In genomic region chr17:27609606-27610303, GRCh38 we compare ENCODE assay signal across 9 cellular contexts. TPM values are rescaled to one million over a fixed set of nuclear protein-coding genes. Genes with fewer than 3 reads are reported as not detected.
DNase-seq lines count a peak whose midpoint lies in the region; FAIRE-seq and TF ChIP-seq lines count a peak whose summit lies in the region.
"Had no signal": no experiment of that assay in that cellular context is flagged by ENCODE, and none has a peak within 500 bp of the region (broad histone marks: within the 10 kb centered on the region; RNA-seq: fewer than 3 reads in every experiment).

No MANE protein-coding gene starts in this region.

- no peaks in the 10 kb centered on the region for H3K9me3 ChIP-seq in adipocyte (ENCODE audit: control insufficient read depth, low read length)

- DNase-seq in D721Med (ENCODE audit: insufficient read length, low spot score) (no peak), HuH-7.5 (ENCODE audit: low spot score) (peak; percentile 67), adipocyte (ENCODE audit: low read depth) (peak; percentile 44), iris pigment epithelial cell (ENCODE audit: low read depth) (peak; percentile 50), urothelium cell line (ENCODE audit: low spot score) (peak; percentile 35), GM19238 (ENCODE audit: insufficient read length, low spot score) (no peak), ureter (ENCODE audit: low spot score) (no peak), NCI-H1048 (lab: John Stamatoyannopoulos, UW) (no peak)

- peak; percentile 60 for TF ChIP-seq CTCF in D721Med (IDR thresholded peaks at IDR 0.05; ENCODE audit: insufficient read depth, missing control alignments)

- no peak overlapping the region for H3K9ac ChIP-seq in adipocyte (ENCODE audit: low read length)

- no peaks in the 10 kb centered on the region for H3K4me1 ChIP-seq in adipocyte (ENCODE audit: control insufficient read depth, insufficient read depth, low read length)

- H3K36me3 ChIP-seq in adipocyte (ENCODE audit: control insufficient read depth, insufficient read depth, low read length, severe bottlenecking), result peaks cover 12% of the 10 kb centered on the region

- no peak for FAIRE-seq in D721Med (lab: Jason Lieb, UNC)
- FAIRE-seq in urothelium cell line (lab: Jason Lieb, UNC), result no peak
- FAIRE-seq: islet of Langerhans had no signal

- H3K4me3 ChIP-seq in adipocyte (ENCODE audit: low read length), result no peak overlapping the region

- H3K27me3 ChIP-seq in adipocyte (replicated peaks; ENCODE audit: control insufficient read depth, insufficient read depth, low read length), result no peaks in the 10 kb centered on the region

RNA-seq across cellular contexts. Expression of gene LGALS9, which starts 21.2 kb away (rescaled TPM):
- 80.7 TPM for total RNA-seq in ureter

Comparison
In these comparisons a context has a peak if more than half of its experiments do, and no peak if none do; other contexts are left out.
1. DNase-seq: peak in HuH-7.5 (single experiment), adipocyte (single experiment), iris pigment epithelial cell (single experiment) and urothelium cell line (single experiment); none in D721Med (single experiment), GM19238 (single experiment), ureter (single experiment) and NCI-H1048 (single experiment).